In the genomic region with DNA sequence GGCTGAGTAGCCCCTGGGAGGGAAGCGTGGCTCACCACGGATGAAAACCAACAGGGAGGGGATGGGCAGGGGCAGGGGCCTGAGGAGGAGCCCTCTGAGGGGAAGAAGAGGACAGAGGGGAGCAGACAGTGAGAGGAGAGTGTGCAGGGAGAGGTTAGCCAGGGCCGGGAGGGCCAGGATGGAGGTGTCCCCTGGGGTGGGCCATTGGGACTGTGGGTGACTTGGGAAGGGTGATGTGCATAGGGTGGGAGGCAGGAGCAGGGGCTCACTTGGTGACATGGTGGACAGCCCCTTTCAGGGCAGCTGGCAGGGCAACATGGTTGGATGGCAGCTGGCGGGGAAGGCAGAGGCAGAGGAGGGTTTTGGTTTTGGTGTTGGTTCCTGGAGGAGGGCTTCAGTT, we compare ENCODE assay signal across 2 cellular contexts.
TF ChIP-seq lines count a peak whose summit lies in the region.

No MANE protein-coding gene starts in this region.

TF ChIP-seq in HEK293, 187 proteins besides CTCF, POLR2A, EP300 and RAD21:
- TF ChIP-seq ZNF558 (tag by site-specific recombination; IDR thresholded peaks at IDR 0.05) (no peak), SP2 (tag by site-specific recombination; IDR thresholded peaks at IDR 0.05) (peak; percentile 9; the same call in 1 of the 2 replicates)
- TF ChIP-seq, protein P1, sequence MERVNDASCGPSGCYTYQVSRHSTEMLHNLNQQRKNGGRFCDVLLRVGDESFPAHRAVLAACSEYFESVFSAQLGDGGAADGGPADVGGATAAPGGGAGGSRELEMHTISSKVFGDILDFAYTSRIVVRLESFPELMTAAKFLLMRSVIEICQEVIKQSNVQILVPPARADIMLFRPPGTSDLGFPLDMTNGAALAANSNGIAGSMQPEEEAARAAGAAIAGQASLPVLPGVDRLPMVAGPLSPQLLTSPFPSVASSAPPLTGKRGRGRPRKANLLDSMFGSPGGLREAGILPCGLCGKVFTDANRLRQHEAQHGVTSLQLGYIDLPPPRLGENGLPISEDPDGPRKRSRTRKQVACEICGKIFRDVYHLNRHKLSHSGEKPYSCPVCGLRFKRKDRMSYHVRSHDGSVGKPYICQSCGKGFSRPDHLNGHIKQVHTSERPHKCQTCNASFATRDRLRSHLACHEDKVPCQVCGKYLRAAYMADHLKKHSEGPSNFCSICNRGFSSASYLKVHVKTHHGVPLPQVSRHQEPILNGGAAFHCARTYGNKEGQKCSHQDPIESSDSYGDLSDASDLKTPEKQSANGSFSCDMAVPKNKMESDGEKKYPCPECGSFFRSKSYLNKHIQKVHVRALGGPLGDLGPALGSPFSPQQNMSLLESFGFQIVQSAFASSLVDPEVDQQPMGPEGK (tag by site-specific recombination; IDR thresholded peaks at IDR 0.05), result no peak

TF ChIP-seq in HepG2, 621 proteins besides CTCF, POLR2A, EP300 and RAD21:
- no peak for TF ChIP-seq SRSF4 (IDR thresholded peaks at IDR 0.05; ENCODE audit: low read depth, low read length, poor library complexity, severe bottlenecking)
- TF ChIP-seq SALL2 (CRISPR knock-in tag; IDR thresholded peaks at IDR 0.05), result no peak
- no peak for TF ChIP-seq CENPT (CRISPR knock-in tag; IDR thresholded peaks at IDR 0.05; ENCODE audit: low read depth)
- no peak for TF ChIP-seq SYNCRIP (IDR thresholded peaks at IDR 0.05; ENCODE audit: insufficient read depth, low read depth, low read length)
- no peak for TF ChIP-seq FOXO1 (CRISPR knock-in tag; IDR thresholded peaks at IDR 0.05)
- TF ChIP-seq, protein P2, sequence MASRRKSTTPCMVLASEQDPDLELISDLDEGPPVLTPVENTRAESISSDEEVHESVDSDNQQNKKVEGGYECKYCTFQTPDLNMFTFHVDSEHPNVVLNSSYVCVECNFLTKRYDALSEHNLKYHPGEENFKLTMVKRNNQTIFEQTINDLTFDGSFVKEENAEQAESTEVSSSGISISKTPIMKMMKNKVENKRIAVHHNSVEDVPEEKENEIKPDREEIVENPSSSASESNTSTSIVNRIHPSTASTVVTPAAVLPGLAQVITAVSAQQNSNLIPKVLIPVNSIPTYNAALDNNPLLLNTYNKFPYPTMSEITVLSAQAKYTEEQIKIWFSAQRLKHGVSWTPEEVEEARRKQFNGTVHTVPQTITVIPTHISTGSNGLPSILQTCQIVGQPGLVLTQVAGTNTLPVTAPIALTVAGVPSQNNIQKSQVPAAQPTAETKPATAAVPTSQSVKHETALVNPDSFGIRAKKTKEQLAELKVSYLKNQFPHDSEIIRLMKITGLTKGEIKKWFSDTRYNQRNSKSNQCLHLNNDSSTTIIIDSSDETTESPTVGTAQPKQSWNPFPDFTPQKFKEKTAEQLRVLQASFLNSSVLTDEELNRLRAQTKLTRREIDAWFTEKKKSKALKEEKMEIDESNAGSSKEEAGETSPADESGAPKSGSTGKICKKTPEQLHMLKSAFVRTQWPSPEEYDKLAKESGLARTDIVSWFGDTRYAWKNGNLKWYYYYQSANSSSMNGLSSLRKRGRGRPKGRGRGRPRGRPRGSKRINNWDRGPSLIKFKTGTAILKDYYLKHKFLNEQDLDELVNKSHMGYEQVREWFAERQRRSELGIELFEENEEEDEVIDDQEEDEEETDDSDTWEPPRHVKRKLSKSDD (CRISPR knock-in tag; IDR thresholded peaks at IDR 0.05; ENCODE audit: low read depth), result no peak
- TF ChIP-seq HMGA1 (CRISPR knock-in tag; conservative IDR thresholded peaks at IDR 0.05), result no peak
- TF ChIP-seq YEATS2 (CRISPR knock-in tag; IDR thresholded peaks at IDR 0.05; ENCODE audit: borderline replicate concordance), result no peak
- no peak for TF ChIP-seq FOXC1 (CRISPR knock-in tag; IDR thresholded peaks at IDR 0.05; ENCODE audit: borderline replicate concordance)
- no peak for TF ChIP-seq CAMTA2 (CRISPR knock-in tag; IDR thresholded peaks at IDR 0.05; ENCODE audit: borderline replicate concordance)
- TF ChIP-seq TSC22D2 (CRISPR knock-in tag; IDR thresholded peaks at IDR 0.05; ENCODE audit: borderline replicate concordance), result no peak
- TF ChIP-seq EEA1 (CRISPR knock-in tag; IDR thresholded peaks at IDR 0.05; ENCODE audit: borderline replicate concordance), result no peak
- no peak for TF ChIP-seq SMARCC2 (IDR thresholded peaks at IDR 0.05)
- TF ChIP-seq, protein P3, sequence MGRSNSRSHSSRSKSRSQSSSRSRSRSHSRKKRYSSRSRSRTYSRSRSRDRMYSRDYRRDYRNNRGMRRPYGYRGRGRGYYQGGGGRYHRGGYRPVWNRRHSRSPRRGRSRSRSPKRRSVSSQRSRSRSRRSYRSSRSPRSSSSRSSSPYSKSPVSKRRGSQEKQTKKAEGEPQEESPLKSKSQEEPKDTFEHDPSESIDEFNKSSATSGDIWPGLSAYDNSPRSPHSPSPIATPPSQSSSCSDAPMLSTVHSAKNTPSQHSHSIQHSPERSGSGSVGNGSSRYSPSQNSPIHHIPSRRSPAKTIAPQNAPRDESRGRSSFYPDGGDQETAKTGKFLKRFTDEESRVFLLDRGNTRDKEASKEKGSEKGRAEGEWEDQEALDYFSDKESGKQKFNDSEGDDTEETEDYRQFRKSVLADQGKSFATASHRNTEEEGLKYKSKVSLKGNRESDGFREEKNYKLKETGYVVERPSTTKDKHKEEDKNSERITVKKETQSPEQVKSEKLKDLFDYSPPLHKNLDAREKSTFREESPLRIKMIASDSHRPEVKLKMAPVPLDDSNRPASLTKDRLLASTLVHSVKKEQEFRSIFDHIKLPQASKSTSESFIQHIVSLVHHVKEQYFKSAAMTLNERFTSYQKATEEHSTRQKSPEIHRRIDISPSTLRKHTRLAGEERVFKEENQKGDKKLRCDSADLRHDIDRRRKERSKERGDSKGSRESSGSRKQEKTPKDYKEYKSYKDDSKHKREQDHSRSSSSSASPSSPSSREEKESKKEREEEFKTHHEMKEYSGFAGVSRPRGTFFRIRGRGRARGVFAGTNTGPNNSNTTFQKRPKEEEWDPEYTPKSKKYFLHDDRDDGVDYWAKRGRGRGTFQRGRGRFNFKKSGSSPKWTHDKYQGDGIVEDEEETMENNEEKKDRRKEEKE (IDR thresholded peaks at IDR 0.05), result no peak
TF ChIP-seq in HepG2: peak in this region for 0.
